In the genomic region with DNA sequence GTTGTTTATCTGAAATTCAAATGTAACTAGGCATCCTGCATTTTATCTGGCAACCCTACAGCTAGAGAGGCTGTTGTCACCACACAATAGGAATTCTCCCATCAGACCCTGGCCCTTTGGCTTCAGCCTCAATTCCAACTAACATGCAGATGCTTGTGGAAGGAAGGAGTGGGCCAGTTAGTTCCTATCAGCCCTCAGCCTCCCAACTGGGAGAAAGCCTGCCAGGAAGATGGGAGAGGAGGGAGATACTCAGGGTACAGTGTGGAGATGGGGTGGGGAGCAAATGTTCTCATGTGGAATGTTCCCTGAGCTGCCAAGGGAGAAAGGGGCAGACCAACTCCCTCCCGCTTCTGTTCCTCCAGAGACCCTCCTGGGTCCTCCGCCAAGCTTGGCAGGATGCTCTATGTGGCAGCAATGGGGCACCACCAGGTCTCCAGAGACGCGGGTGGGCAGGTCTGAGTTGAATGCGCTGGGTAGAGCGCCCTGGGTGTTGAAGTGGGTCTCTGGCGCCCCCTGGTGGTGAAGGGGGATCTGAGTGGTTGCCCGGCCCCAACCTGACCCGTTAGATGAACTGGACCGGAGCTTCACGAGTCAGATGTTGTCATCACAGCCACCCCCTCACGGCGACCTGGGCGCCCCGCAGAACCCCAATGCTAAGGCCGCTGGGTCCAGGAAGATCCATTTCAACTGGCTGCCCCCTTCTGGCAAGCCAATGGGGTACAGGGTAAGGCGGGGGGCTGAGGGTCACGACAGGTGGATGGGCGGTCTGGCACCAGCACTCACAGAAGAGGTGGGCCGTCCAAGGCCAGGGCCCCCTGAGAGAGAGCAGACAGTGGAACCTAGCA, we compare ENCODE assay signal across 8 cellular contexts. TPM values are rescaled to one million over a fixed set of nuclear protein-coding genes. Genes with fewer than 3 reads are reported as not detected.
DNase-seq lines count a peak whose midpoint lies in the region; ATAC-seq, FAIRE-seq and TF ChIP-seq lines count a peak whose summit lies in the region.

No MANE protein-coding gene starts in this region.

- CTCF ChIA-PET in Calu3 (lab: Charles Lee) = interaction anchor here (0.6 to 2.0 kb wide), 5 partner anchors 30 to 116 kb away, joined by 3 to 7 read pairs (median 4); partner anchors contain the start of gene SMIM5
- CTCF ChIA-PET in H1 (lab: Charles Lee; ENCODE audit: partially characterized antibody) = interaction anchor here (0.7 to 19.5 kb wide), 37 partner anchors 12 to 268 kb away, joined by 3 to 359 read pairs (median 22); partner anchors contain the start of genes GALK1, ITGB4, MYO15B and RECQL5

- no peak overlapping the region for H3K4me3 Mint-ChIP-seq in Calu3 (ENCODE audit: low read depth, unreplicated experiment)

- no peak overlapping the region for H2BK120ac ChIP-seq in H1 (replicated peaks; ENCODE audit: low read depth, low read length)

- H3K23me2 ChIP-seq in H1 (ENCODE audit: low read depth, low read length) = no peaks in the 10 kb centered on the region; the same call in 1 of the 2 replicates

- H4K8ac ChIP-seq in H1 (ENCODE audit: extremely low read depth, insufficient read depth, low read length) = no peak overlapping the region; the same call in 1 of the 2 replicates

- peak overlapping the region in 1 of 2 experiments; percentile 44; a peak in 1 of 4 replicates for H3K4me2 ChIP-seq in H1 (ENCODE audit: insufficient read depth in 1 of 2, low read depth in 2 of 2, low read length in 2 of 2)

- TF ChIP-seq POLR2A in H1 (IDR thresholded peaks at IDR 0.05; ENCODE audit: control extremely low read depth in 1 of 2, low read depth in 2 of 2, low read length in 2 of 2) = no peak

- H3K27ac Mint-ChIP-seq in Calu3 (ENCODE audit: unreplicated experiment) = no peak overlapping the region

- H2BK12ac ChIP-seq in H1 (ENCODE audit: low read depth, low read length) = no peak overlapping the region

- WGBS in H1 (ENCODE audit: extremely low coverage in 1 of 2, insufficient coverage in 1 of 2, insufficient read length in 1 of 2, insufficient replicate concordance in 2 of 2, low coverage in 1 of 2, low lambda C conversion rate in 2 of 2, missing lambda C conversion rate in 1 of 2), 2 experiments = 28% methylated on average over 20 of the region's 20 CpGs; no CpG with 5 or more reads in 1 of the 2 experiments

- FAIRE-seq in H1 (lab: Jason Lieb, UNC) = no peak

- TF ChIP-seq EP300 in H1 (IDR thresholded peaks at IDR 0.05; ENCODE audit: borderline replicate concordance in 1 of 2, low read depth in 2 of 2, low read length in 2 of 2) = no peak

- peak overlapping the region; percentile 95 for H2AFZ ChIP-seq in H1 (ENCODE audit: low read length)

- peaks cover 0 to 5% (median 2%) of the 10 kb centered on the region in 4 experiments; a peak in 4 of 7 replicates for H3K4me1 ChIP-seq in H1 (replicated peaks in 1 of 4; ENCODE audit: control insufficient read depth in 3 of 4, insufficient read depth in 4 of 4, low read length in 3 of 4)

- no peak overlapping the region for H3K27ac ChIP-seq in H1 (ENCODE audit: low read depth, low read length)

- no peak overlapping the region for H2BK15ac ChIP-seq in H1 (ENCODE audit: low read length)

- intact Hi-C loops in Calu3 (cut with micrococcal nuclease; ENCODE audit: unreplicated experiment) = no loop called here

- H3K27me3 ChIP-seq in H1 (replicated peaks in 1 of 4; ENCODE audit: control insufficient read depth in 3 of 4, extremely low read depth in 1 of 4, insufficient read depth in 3 of 4, low read length in 3 of 4) = peaks cover 0 to 2% (median 0%) of the 10 kb centered on the region in 4 experiments; a peak in 1 of 7 replicates

- no peak overlapping the region for H3K56ac ChIP-seq in H1 (replicated peaks; ENCODE audit: insufficient read length, low read depth, low read length)

- no peaks in the 10 kb centered on the region for H3K9me3 ChIP-seq in H1 (ENCODE audit: insufficient read depth in 2 of 2, low read depth in 1 of 2, low read length in 1 of 2)

- no peaks in the 10 kb centered on the region for H3K79me2 ChIP-seq in H1 (ENCODE audit: control insufficient read depth in 1 of 2, insufficient read depth in 2 of 2, low read length in 2 of 2)

- H3K36me3 ChIP-seq in H1 (ENCODE audit: control insufficient read depth in 2 of 4, insufficient read depth in 4 of 4, low read length in 3 of 4) = no peaks in the 10 kb centered on the region

- H3K14ac ChIP-seq in H1 (ENCODE audit: insufficient read length) = no peak overlapping the region

- H3K4ac ChIP-seq in H1 (replicated peaks; ENCODE audit: insufficient read length, low read depth, low read length) = no peak overlapping the region

- no peaks in the 10 kb centered on the region for H3K79me1 ChIP-seq in H1 (ENCODE audit: low read depth, low read length)

- no peak overlapping the region for H4K5ac ChIP-seq in H1 (ENCODE audit: insufficient read length, low read depth, low read length)

- no peak overlapping the region for H2BK20ac ChIP-seq in H1 (ENCODE audit: low read length)

- H2BK5ac ChIP-seq in H1 (ENCODE audit: low read depth, low read length) = no peak overlapping the region

- TF ChIP-seq CTCF in Calu3 (IDR thresholded peaks at IDR 0.05; ENCODE audit: unreplicated experiment) = peak; percentile 94
- TF ChIP-seq CTCF in H1 (IDR thresholded peaks at IDR 0.05; ENCODE audit: control extremely low read depth in 1 of 3, insufficient read depth in 1 of 3, low read depth in 1 of 3, low read length in 3 of 3) = peak; percentile 81 to 92 (median 87)

- peaks cover 0 to 4% of the 10 kb centered on the region in 2 experiments for H4K20me1 ChIP-seq in H1 (replicated peaks in 1 of 2; ENCODE audit: control insufficient read depth in 1 of 2, insufficient read depth in 2 of 2, low read length in 2 of 2)

- peaks cover 5% of the 10 kb centered on the region for H3K4me1 Mint-ChIP-seq in Calu3 (ENCODE audit: low read depth, unreplicated experiment)

- POLR2A ChIA-PET in H1 (lab: Charles Lee; ENCODE audit: partially characterized antibody) = interaction anchor here (0.6 to 2.6 kb wide), 13 partner anchors 10 to 115 kb away, joined by 3 to 11 read pairs (median 3); partner anchors contain the start of gene ITGB4

- DNase-seq in Calu3 = peak; percentile 75
- DNase-seq in HPDE6-E6E7 (ENCODE audit: extremely low spot score) = peak; percentile 53
- peak; percentile 64 for DNase-seq in NOMO-1 treated with DMSO at 0.1 percent for 48 hours (lab: John Stamatoyannopoulos, UW; ENCODE audit: unreplicated experiment)
- DNase-seq in activated CD8-positive, alpha-beta memory T cell treated with anti-CD3 and anti-CD28 coated beads for 48 hours (ENCODE audit: low read depth in 2 of 3, low spot score in 2 of 3) = peak; percentile 59 to 98 (median 98)
- peak; percentile 54 to 98 for DNase-seq in H1 (ENCODE audit: low read depth in 1 of 2, low spot score in 2 of 2)
- DNase-seq in midbrain (lab: John Stamatoyannopoulos, UW) = peak; percentile 86
- peak; percentile 75 to 80 for DNase-seq in stimulated activated CD8-positive, alpha-beta memory T cell treated with anti-CD3 and anti-CD28 coated beads, Interleukin-2, amount 100 ng/mL, for 1 hour (ENCODE audit: low read depth in 2 of 2)

- no peak overlapping the region for H3K4me3 ChIP-seq in H1 (ENCODE audit: extremely low read depth in 1 of 4, insufficient read depth in 2 of 4, low read depth in 3 of 4, low read length in 4 of 4)

- ATAC-seq in HG03280 (IDR thresholded peaks at IDR 0.05; ENCODE audit: unreplicated experiment) = no peak

- no peak overlapping the region for H2AK5ac ChIP-seq in H1 (ENCODE audit: low read depth, low read length)

- peak; percentile 76 to 81 for TF ChIP-seq RAD21 in H1 (IDR thresholded peaks at IDR 0.05 in 1 of 2, conservative IDR thresholded peaks at IDR 0.05 in 1 of 2; ENCODE audit: low read depth in 2 of 2, low read length in 2 of 2)

- no peak overlapping the region for H3K23ac ChIP-seq in H1 (ENCODE audit: insufficient read length)

- H4K91ac ChIP-seq in H1 (replicated peaks; ENCODE audit: insufficient read length, low read length) = no peak overlapping the region

- no peaks in the 10 kb centered on the region for H3K9me3 Mint-ChIP-seq in Calu3 (ENCODE audit: low read depth, unreplicated experiment)

- H3K9ac ChIP-seq in H1 (replicated peaks in 1 of 4; ENCODE audit: extremely low read depth in 1 of 4, low read depth in 3 of 4, low read length in 3 of 4) = no peak overlapping the region

- BruUV-seq in Calu3 (replicated peaks; lab: Mats Ljungman, UMichigan) = no TSS peak

- H3K36me3 Mint-ChIP-seq in Calu3 (ENCODE audit: insufficient read depth, unreplicated experiment) = peaks cover 51% of the 10 kb centered on the region

- H3K18ac ChIP-seq in H1 (ENCODE audit: extremely low read depth, low read length) = no peak overlapping the region

- H3K27me3 Mint-ChIP-seq in Calu3 (ENCODE audit: unreplicated experiment) = no peaks in the 10 kb centered on the region

RNA-seq across cellular contexts. Expression of gene GALK1, which starts 15.2 kb away (rescaled TPM):
- 20.4 and 20.5 TPM in 2 replicates for total RNA-seq in Calu3 (2022)
- 31.0 and 34.1 TPM in 2 replicates for total RNA-seq in H1 (2021; fragmentation: NEBNext Ultra II Directional; extraction: Animal tissue kit (Norgen Biotek cat#: 25700))
- 47.9 and 65.5 TPM in 2 replicates for polyA plus RNA-seq in H1 (2011; rRNA removed)
- polyA plus RNA-seq in H1 (2011; cell fraction: cytosol; rRNA removed) = 44.5 TPM
- 55.8 TPM for polyA plus RNA-seq in H1 (2011; cell fraction: nucleus; rRNA removed)
- 16.4 to 35.1 TPM (median 32.3 TPM) in 4 replicates for polyA plus RNA-seq in H1 (2012, experiment 1 of 2)
- 35.2 TPM for polyA plus RNA-seq in H1 (2012, experiment 2 of 2)
- polyA plus RNA-seq in H1 (2013, experiment 1 of 2) = 21.9 TPM
- 20.6 TPM for polyA plus RNA-seq in H1 (2013, experiment 2 of 2)
- 12.2 and 12.8 TPM in 2 replicates for polyA minus RNA-seq in H1 (2011; rRNA and poly(A)+ RNA removed)
- 20.1 TPM for polyA minus RNA-seq in H1 (2011; cell fraction: cytosol; rRNA and poly(A)+ RNA removed)
- 19.5 TPM for polyA minus RNA-seq in H1 (2011; cell fraction: nucleus; rRNA and poly(A)+ RNA removed)

RNA-seq across cellular contexts. Expression of gene ITGB4, which starts 28.5 kb away (rescaled TPM):
- 253 and 301 TPM in 2 replicates for total RNA-seq in Calu3 (2022)
- 5.4 and 5.6 TPM in 2 replicates for total RNA-seq in H1 (2021; fragmentation: NEBNext Ultra II Directional; extraction: Animal tissue kit (Norgen Biotek cat#: 25700))
- 5.2 and 8.4 TPM in 2 replicates for polyA plus RNA-seq in H1 (2011; rRNA removed)
- polyA plus RNA-seq in H1 (2011; cell fraction: cytosol; rRNA removed) = 3.5 TPM
- 12.3 TPM for polyA plus RNA-seq in H1 (2011; cell fraction: nucleus; rRNA removed)
- 4.4 to 8.2 TPM (median 6.4 TPM) in 4 replicates for polyA plus RNA-seq in H1 (2012, experiment 1 of 2)
- polyA plus RNA-seq in H1 (2012, experiment 2 of 2) = 5.0 TPM
- polyA plus RNA-seq in H1 (2013, experiment 1 of 2) = 10.2 TPM
- polyA plus RNA-seq in H1 (2013, experiment 2 of 2) = 7.5 TPM
- 7.9 and 8.0 TPM in 2 replicates for polyA minus RNA-seq in H1 (2011; rRNA and poly(A)+ RNA removed)
- polyA minus RNA-seq in H1 (2011; cell fraction: cytosol; rRNA and poly(A)+ RNA removed) = 7.6 TPM
- 6.2 TPM for polyA minus RNA-seq in H1 (2011; cell fraction: nucleus; rRNA and poly(A)+ RNA removed)

RNA-seq across cellular contexts. Expression of gene UNK, which starts 34.8 kb away (rescaled TPM):
- 26.0 and 29.7 TPM in 2 replicates for total RNA-seq in Calu3 (2022)
- total RNA-seq in H1 (2021; fragmentation: NEBNext Ultra II Directional; extraction: Animal tissue kit (Norgen Biotek cat#: 25700)) = 33.0 and 33.3 TPM in 2 replicates
- polyA plus RNA-seq in H1 (2011; rRNA removed) = 24.2 and 28.9 TPM in 2 replicates
- polyA plus RNA-seq in H1 (2011; cell fraction: cytosol; rRNA removed) = 25.1 TPM
- 45.5 TPM for polyA plus RNA-seq in H1 (2011; cell fraction: nucleus; rRNA removed)
- 22.6 to 27.0 TPM (median 24.8 TPM) in 4 replicates for polyA plus RNA-seq in H1 (2012, experiment 1 of 2)
- 14.6 TPM for polyA plus RNA-seq in H1 (2012, experiment 2 of 2)
- polyA plus RNA-seq in H1 (2013, experiment 1 of 2) = 19.3 TPM
- polyA plus RNA-seq in H1 (2013, experiment 2 of 2) = 19.1 TPM
- 52.1 and 62.7 TPM in 2 replicates for polyA minus RNA-seq in H1 (2011; rRNA and poly(A)+ RNA removed)
- 38.1 TPM for polyA minus RNA-seq in H1 (2011; cell fraction: cytosol; rRNA and poly(A)+ RNA removed)
- 75.4 TPM for polyA minus RNA-seq in H1 (2011; cell fraction: nucleus; rRNA and poly(A)+ RNA removed)

Comparison
In these comparisons a context has a peak if more than half of its experiments do, and no peak if none do; other contexts are left out.
1. RNA of gene ITGB4, which starts 28.5 kb away (total RNA-seq): 253 to 301 TPM in Calu3; 5.4 to 5.6 TPM in H1; every median in the first group is over 10 times any median in the second.
2. Peak in every context shown above with its lines, with median percentiles within 50 percentile points of each other: DNase-seq.